In the genomic region with DNA sequence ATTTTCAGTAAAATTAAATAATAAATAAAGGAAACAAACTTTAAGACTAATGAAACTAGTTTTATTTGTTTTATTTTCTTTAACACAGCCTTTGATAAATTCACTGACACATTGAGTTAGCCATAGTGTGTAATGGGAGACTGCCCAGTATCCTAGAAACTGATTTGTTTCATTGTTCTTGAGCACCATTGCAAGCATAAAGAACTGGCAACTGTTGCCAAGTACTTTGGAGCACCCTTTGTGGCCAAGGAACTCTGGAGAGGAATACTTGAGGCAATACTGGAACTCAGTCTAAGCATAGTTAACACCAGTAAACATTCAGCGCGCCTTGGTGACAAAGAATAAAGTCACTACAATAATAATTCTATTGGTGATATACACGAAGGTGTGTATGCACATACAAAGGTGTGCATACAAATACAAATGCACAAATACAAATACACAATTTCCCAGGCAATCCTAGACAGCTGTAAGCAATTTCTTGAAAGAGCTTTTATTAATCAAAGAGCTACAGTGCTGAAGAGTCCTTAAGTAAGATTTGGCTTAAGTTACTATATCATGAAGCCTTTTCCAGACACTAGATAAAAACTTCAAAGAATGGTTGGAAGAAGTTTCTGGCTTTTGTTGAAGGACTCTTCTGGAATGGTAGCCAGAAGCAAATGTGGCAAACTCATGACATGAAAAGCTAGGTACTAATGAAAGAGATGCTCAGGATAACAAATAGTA, we compare ENCODE assay signal across 27 cellular contexts.
A peak's percentile ranks its signal among the peaks of the same experiment; 100 is the strongest.
DNase-seq lines count a peak whose midpoint lies in the region; ATAC-seq and TF ChIP-seq lines count a peak whose summit lies in the region.
"Had no signal": no experiment of that assay in that cellular context is flagged by ENCODE, and none has a peak within 500 bp of the region (broad histone marks: within the 10 kb centered on the region; RNA-seq: fewer than 3 reads in every experiment).

No MANE protein-coding gene starts in this region.

- peak; percentile 88 for DNase-seq in NCI-H446 treated with DMSO at 0.1 percent for 48 hours (lab: John Stamatoyannopoulos, UW)
- peak in 1 of 2 donors; percentile 34 for DNase-seq in left lung
- DNase-seq in superior temporal gyrus (ENCODE audit: extremely low spot score): peak; percentile 16
- DNase-seq in activated CD4-positive, alpha-beta T cell treated with anti-CD3 and anti-CD28 coated beads, Interleukin-2, amount 50 U/mL, for 1 hour: no peak
- no peak for DNase-seq in right cardiac atrium
- no peak for DNase-seq in NCI-H1417 treated with DMSO at 0.1 percent for 48 hours (lab: John Stamatoyannopoulos, UW)
- DNase-seq: activated gamma-delta T cell; activated naive CD8-positive, alpha-beta T cell treated with anti-CD3 and anti-CD28 coated beads, Interleukin-2, amount 10 ng/mL, durations not matched to agents 7 days and 5 days; activated T-cell treated with anti-CD3 and anti-CD28 coated beads, Interleukin-2, amount 50 U/mL, for 1 hour; GM23248; immature natural killer cell; MV-4-11; naive B cell; NCI-H1694; NCI-H2227 treated with DMSO at 0.1 percent for 48 hours; NCI-H82; occipital lobe; small intestine; stimulated activated CD4-positive, alpha-beta T cell treated with anti-CD3 and anti-CD28 coated beads, Interleukin-1b, Interleukin-23, amount 100 ng/mL, for 48 hours; stimulated activated CD8-positive, alpha-beta memory T cell treated with anti-CD3 and anti-CD28 coated beads, Interleukin-4, amount 100 ng/mL, for 48 hours; stomach; trophoblast cell had no signal

- H3K4me3 ChIP-seq in left lung (no peak overlapping the region), right cardiac atrium (ENCODE audit: low read length) (no peak overlapping the region)
- H3K4me3 ChIP-seq: ascending aorta, gastroesophageal sphincter, GM23248, stomach had no signal

- H3K36me3 ChIP-seq in left lung: no peaks in the 10 kb centered on the region
- H3K36me3 ChIP-seq: ascending aorta, gastroesophageal sphincter, stomach had no signal

- intact Hi-C loops in left lung (cut with DNase I): no loop called here
- intact Hi-C loops in right cardiac atrium (cut with DNase I): no loop called here

- H3K9me3 ChIP-seq in left lung: no peaks in the 10 kb centered on the region
- H3K9me3 ChIP-seq in right cardiac atrium (ENCODE audit: control insufficient read depth, low read length): no peaks in the 10 kb centered on the region
- H3K9me3 ChIP-seq: ascending aorta, gastroesophageal sphincter, stomach had no signal

- TF ChIP-seq RAD21 in Ishikawa (IDR thresholded peaks at IDR 0.05; ENCODE audit: low read depth): no peak

- no peak overlapping the region for H3K27ac ChIP-seq in left lung
- no peak overlapping the region for H3K27ac ChIP-seq in right cardiac atrium (ENCODE audit: low read length)
- H3K27ac ChIP-seq: ascending aorta, C4-2B, gastroesophageal sphincter, GM23248, stomach had no signal

- no peaks in the 10 kb centered on the region for H3K4me1 ChIP-seq in left lung
- H3K4me1 ChIP-seq in right cardiac atrium (ENCODE audit: control insufficient read depth, insufficient read depth, low read length): no peaks in the 10 kb centered on the region
- H3K4me1 ChIP-seq: ascending aorta, gastroesophageal sphincter, stomach had no signal

- 0 out of 2 replicates have a peak, but pooled peaks have one; percentile 33 for TF ChIP-seq EP300 in Ishikawa (IDR thresholded peaks at IDR 0.05; ENCODE audit: borderline replicate concordance)

- ATAC-seq in left lung (peak; percentile 97), right cardiac atrium (no peak)
- ATAC-seq: gastroesophageal sphincter, left lobe of liver had no signal

- 80% methylated on average over 3 of the region's 3 CpGs for WGBS in right cardiac atrium

- TF ChIP-seq CTCF in left lung (IDR thresholded peaks at IDR 0.05): no peak

- H3K27me3 ChIP-seq in left lung (no peaks in the 10 kb centered on the region), right cardiac atrium (ENCODE audit: control insufficient read depth, insufficient read depth) (no peaks in the 10 kb centered on the region)
- H3K27me3 ChIP-seq: ascending aorta, gastroesophageal sphincter, stomach had no signal

TF ChIP-seq in Ishikawa, 13 proteins besides CTCF, POLR2A, EP300 and RAD21:
- no peak for TF ChIP-seq CEBPB (IDR thresholded peaks at IDR 0.05)
- peak; percentile 75 for TF ChIP-seq NFIC (IDR thresholded peaks at IDR 0.05)

Comparison
In these comparisons a context has a peak if more than half of its experiments do, and no peak if none do; other contexts are left out.
1. DNase-seq: peak in NCI-H446 treated with DMSO at 0.1 percent for 48 hours (single experiment) and superior temporal gyrus (single experiment); none in activated CD4-positive, alpha-beta T cell treated with anti-CD3 and anti-CD28 coated beads, Interleukin-2, amount 50 U/mL, for 1 hour (single experiment), right cardiac atrium (0 of 3) and NCI-H1417 treated with DMSO at 0.1 percent for 48 hours (single experiment).